Comparison of ENCODE assay signal across 8 cellular contexts in the genomic region with DNA sequence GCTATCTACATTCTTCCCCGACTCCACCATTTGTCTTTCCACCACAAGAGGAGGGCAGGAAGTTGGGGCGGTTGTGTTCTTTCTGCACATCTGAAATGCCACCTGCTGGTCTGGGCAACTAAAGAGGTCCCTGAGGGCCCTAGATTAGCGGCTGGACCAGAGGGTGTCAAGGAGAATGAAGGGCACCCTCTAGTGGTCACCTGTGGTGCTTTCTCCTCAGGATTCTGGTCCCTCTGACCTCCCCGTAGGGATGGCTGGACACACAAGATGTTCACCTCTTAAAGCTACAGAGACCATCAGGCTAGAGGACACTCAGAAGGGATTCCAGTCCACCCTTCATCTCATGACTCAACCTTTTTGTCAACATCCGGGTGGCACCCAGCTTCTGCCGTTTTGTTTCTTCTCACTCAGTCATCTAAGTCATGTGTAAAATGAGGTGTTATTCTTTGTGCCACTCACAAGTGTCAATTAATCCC. TPM values are rescaled to one million over a fixed set of nuclear protein-coding genes. Genes with fewer than 3 reads are reported as not detected.
DNase-seq lines count a peak whose midpoint lies in the region; ATAC-seq, FAIRE-seq and TF ChIP-seq lines count a peak whose summit lies in the region.

No MANE protein-coding gene starts in this region.

- H3K9me3 ChIP-seq in heart right ventricle (no peaks in the 10 kb centered on the region), small intestine (ENCODE audit: control insufficient read depth, low read depth) (no peaks in the 10 kb centered on the region)

- H3K27me3 ChIP-seq in H7 (ENCODE audit: control insufficient read depth, insufficient read depth, low read length) (no peaks in the 10 kb centered on the region), heart right ventricle (no peaks in the 10 kb centered on the region), small intestine (ENCODE audit: control insufficient read depth in 2 of 2, insufficient read depth in 2 of 2, low read length in 2 of 2) (no peaks in the 10 kb centered on the region)

- no peaks in the 10 kb centered on the region for H3K36me3 Mint-ChIP-seq in activated T-cell treated with anti-CD3 and anti-CD28 coated beads, Interleukin-2, amount 50 U/mL, for 4 hours (ENCODE audit: insufficient read depth)

- TF ChIP-seq CTCF in D721Med (IDR thresholded peaks at IDR 0.05; ENCODE audit: insufficient read depth, missing control alignments), result peak; percentile 28
- peak in 8 of 9 donors; percentile 22 to 73 (median 45) for TF ChIP-seq CTCF in heart right ventricle (IDR thresholded peaks at IDR 0.05)

- H3K4me3 ChIP-seq in H7 (ENCODE audit: insufficient read depth, low read depth, low read length) (no peak overlapping the region), heart right ventricle (no peak overlapping the region), small intestine (ENCODE audit: low read depth in 1 of 2, low read length in 2 of 2) (no peak overlapping the region)

- peak; percentile 61 to 81 for ATAC-seq in activated T-cell treated with anti-CD3 and anti-CD28 coated beads, Interleukin-2, amount 50 U/mL, for 4 hours
- peak in 4 of 8 donors; percentile 45 to 52 (median 49) for ATAC-seq in heart right ventricle

- intact Hi-C loops in heart right ventricle (cut with DNase I), result loop anchor here in 1 of 10 donors (5.0 kb wide), 1 partner anchor 40 kb away; no protein-coding TSS in a partner anchor

- H3K4me3 Mint-ChIP-seq in activated T-cell treated with anti-CD3 and anti-CD28 coated beads, Interleukin-2, amount 50 U/mL, for 4 hours, result no peak overlapping the region

- H3K27ac ChIP-seq in heart right ventricle (peak overlapping the region in 1 of 10 donors; percentile 18), small intestine (ENCODE audit: low read depth in 1 of 2, low read length in 1 of 2) (no peak overlapping the region)

- 36 to 39% methylated on average over 6 of the region's 6 CpGs for WGBS in heart right ventricle, 2 donors
- 35 to 45% (median 39%) methylated on average over 6 of the region's 6 CpGs for WGBS in small intestine, 3 donors

- FAIRE-seq in D721Med (lab: Jason Lieb, UNC) (no peak), small intestine (lab: Jason Lieb, UNC) (no peak)

- no peaks in the 10 kb centered on the region for H3K36me3 ChIP-seq in H7 (replicated peaks; ENCODE audit: control insufficient read depth, insufficient read depth, low read length)
- peaks cover 0 to 10% (median 0%) of the 10 kb centered on the region in 9 donors for H3K36me3 ChIP-seq in heart right ventricle
- no peaks in the 10 kb centered on the region for H3K36me3 ChIP-seq in small intestine (ENCODE audit: control insufficient read depth in 2 of 2, insufficient read depth in 2 of 2, low read length in 2 of 2)

- peaks cover 3% of the 10 kb centered on the region for H3K9me3 Mint-ChIP-seq in activated T-cell treated with anti-CD3 and anti-CD28 coated beads, Interleukin-2, amount 50 U/mL, for 4 hours

- peak; percentile 39 for DNase-seq in D721Med (ENCODE audit: insufficient read length, low spot score)
- DNase-seq in H7, result peak; percentile 89
- DNase-seq in NCI-H748 (lab: John Stamatoyannopoulos, UW; ENCODE audit: unreplicated experiment), result peak; percentile 89
- DNase-seq in activated T-cell treated with anti-CD3 and anti-CD28 coated beads, Interleukin-2, amount 50 U/mL, for 4 hours, result peak; percentile 10
- peak in 1 of 2 donors; percentile 30 for DNase-seq in heart right ventricle
- peak; percentile 59 for DNase-seq in small intestine
- no peak for DNase-seq in cortex of kidney (lab: John Stamatoyannopoulos, UW)
- no peak for DNase-seq in NCI-H2107 treated with DMSO at 0.1 percent for 48 hours (lab: John Stamatoyannopoulos, UW; ENCODE audit: unreplicated experiment)

- H3K27me3 Mint-ChIP-seq in activated T-cell treated with anti-CD3 and anti-CD28 coated beads, Interleukin-2, amount 50 U/mL, for 4 hours (ENCODE audit: low read depth), result no peaks in the 10 kb centered on the region

- peaks cover 41% of the 10 kb centered on the region for H3K4me1 Mint-ChIP-seq in activated T-cell treated with anti-CD3 and anti-CD28 coated beads, Interleukin-2, amount 50 U/mL, for 4 hours (ENCODE audit: low read depth)

- H3K4me1 ChIP-seq in heart right ventricle (peaks cover 0 to 15% (median 6%) of the 10 kb centered on the region in 9 donors), small intestine (ENCODE audit: control insufficient read depth in 2 of 2, insufficient read depth in 1 of 2, low read depth in 1 of 2, low read length in 1 of 2) (no peaks in the 10 kb centered on the region)

RNA-seq across cellular contexts. Expression of a gene that starts 2.9 kb away (rescaled TPM):
- not detected in 2 replicates for total RNA-seq in H7 (2014; rRNA removed; shearing (Covaris generic))
- total RNA-seq in activated T-cell treated with anti-CD3 and anti-CD28 coated beads, Interleukin-2, amount 50 U/mL, for 4 hours, result under 1 TPM in 1 of 3 donors, not detected in 2; 0.10 TPM
- 1 to 10 TPM in 2 of 10 donors, under 1 TPM in 8; 0.11 to 9.7 (median 0.73) TPM for total RNA-seq in heart right ventricle
- polyA plus RNA-seq in heart right ventricle (1 to 10 TPM in 1 of 2 donors, under 1 TPM in 1; 0.15 to 1.0 TPM), small intestine (1 to 10 TPM in 2 of 3 donors, under 1 TPM in 1; 0.22 to 4.4 (median 2.2) TPM)

RNA-seq across cellular contexts. Expression of a gene that starts 44.5 kb away (rescaled TPM):
- 23.8 and 39.1 TPM in 2 replicates for total RNA-seq in H7 (2014; rRNA removed; shearing (Covaris generic))
- total RNA-seq in activated T-cell treated with anti-CD3 and anti-CD28 coated beads, Interleukin-2, amount 50 U/mL, for 4 hours, result 10 to 100 TPM; 72.9 to 80.8 (median 76.3) TPM
- total RNA-seq in heart right ventricle, result 10 to 100 TPM; 51.3 to 69.1 (median 57.6) TPM
- 10 to 100 TPM; 19.5 to 24.3 TPM for polyA plus RNA-seq in heart right ventricle
- polyA plus RNA-seq in small intestine, result 10 to 100 TPM; 14.5 to 16.2 (median 15.8) TPM

RNA-seq across cellular contexts. Expression of a gene that starts 45.9 kb away (rescaled TPM):
- total RNA-seq in H7 (2014; rRNA removed; shearing (Covaris generic)), result 0.73 and 1.6 TPM in 2 replicates
- 1 to 10 TPM; 6.5 to 7.6 (median 6.7) TPM for total RNA-seq in activated T-cell treated with anti-CD3 and anti-CD28 coated beads, Interleukin-2, amount 50 U/mL, for 4 hours
- 1 to 10 TPM; 4.0 to 9.1 (median 6.7) TPM for total RNA-seq in heart right ventricle
- polyA plus RNA-seq in heart right ventricle (1 to 10 TPM; 1.4 to 3.6 TPM), small intestine (1 to 10 TPM in 1 of 3 donors, under 1 TPM in 2; 0.22 to 1.6 (median 0.27) TPM)

Comparison
In these comparisons a context has a peak if more than half of its experiments do, and no peak if none do; other contexts are left out.
1. DNase-seq: peak in D721Med (single experiment), H7 (single experiment), NCI-H748 (single experiment), activated T-cell treated with anti-CD3 and anti-CD28 coated beads, Interleukin-2, amount 50 U/mL, for 4 hours (single experiment) and small intestine (single experiment); none in cortex of kidney (single experiment) and NCI-H2107 treated with DMSO at 0.1 percent for 48 hours (single experiment).